In the genomic region with DNA sequence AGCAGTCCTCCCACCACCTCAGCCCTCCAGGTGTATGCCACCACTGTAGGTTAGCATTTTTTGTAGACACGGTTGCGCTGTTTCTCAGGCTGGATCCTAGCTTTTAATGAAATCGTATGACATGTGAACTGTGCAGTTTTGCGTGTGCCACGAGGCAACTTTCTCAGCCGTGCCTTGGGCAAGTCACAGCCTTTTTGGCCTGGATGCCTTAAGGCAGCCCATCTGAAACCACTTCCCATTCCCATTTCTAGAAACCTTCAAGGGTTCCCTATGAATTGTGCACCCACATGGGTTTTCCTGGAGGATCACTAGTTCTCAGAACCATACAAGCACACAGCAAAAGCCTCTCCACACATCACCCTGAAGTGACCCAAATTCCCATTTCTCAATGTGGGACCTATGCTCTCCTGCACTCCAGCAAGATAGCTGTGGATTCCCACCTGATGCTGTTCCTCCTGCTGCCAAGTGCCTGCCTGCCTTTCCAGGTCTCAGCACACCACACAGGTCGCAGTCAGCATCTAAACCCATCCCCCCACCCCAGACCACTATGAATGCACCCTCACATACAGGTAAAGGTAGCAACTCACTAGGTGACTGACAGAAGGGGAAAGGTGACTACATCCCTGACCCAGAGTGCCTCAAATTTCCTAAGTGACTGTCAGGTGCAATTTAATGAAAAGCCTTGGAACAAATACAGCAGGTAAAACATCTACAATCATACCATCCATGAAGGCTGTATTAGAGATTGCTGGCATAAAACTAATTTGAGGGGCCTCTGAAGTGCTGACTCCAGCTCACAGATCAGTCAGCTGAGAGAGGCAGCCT, we compare ENCODE assay signal across 10 cellular contexts. TPM values are rescaled to one million over a fixed set of nuclear protein-coding genes. Genes with fewer than 3 reads are reported as not detected.
DNase-seq lines count a peak whose midpoint lies in the region; ATAC-seq and TF ChIP-seq lines count a peak whose summit lies in the region.
"Had no signal": no experiment of that assay in that cellular context is flagged by ENCODE, and none has a peak within 500 bp of the region (broad histone marks: within the 10 kb centered on the region; RNA-seq: fewer than 3 reads in every experiment).

No MANE protein-coding gene starts in this region.

- intact Hi-C loops in cardiac septum (cut with DNase I): loop anchor here (5.0 to 10.0 kb wide), 2 partner anchors 43 to 405 kb away; a partner anchor contains a TSS

- H3K9ac ChIP-seq in iPS-18a (ENCODE audit: low read length): peak overlapping the region; percentile 44

- no peak for DNase-seq in AG04450 (ENCODE audit: low read depth, low spot score)
- no peak for DNase-seq in RWPE2 (ENCODE audit: low spot score)
- no peak for DNase-seq in NCI-H1436 (lab: John Stamatoyannopoulos, UW)
- DNase-seq in NCI-H187 (lab: John Stamatoyannopoulos, UW): no peak
- DNase-seq in cardiac septum (ENCODE audit: low spot score): no peak
- DNase-seq: kidney had no signal

- H3K36me3 ChIP-seq in RWPE2 (ENCODE audit: low read depth) (peaks cover 34% of the 10 kb centered on the region), iPS-18a (ENCODE audit: control insufficient read depth, low read depth, low read length) (peaks cover 43% of the 10 kb centered on the region)

- no peaks in the 10 kb centered on the region for H3K9me3 ChIP-seq in AG04450 (ENCODE audit: control insufficient read depth, insufficient read depth, low read length)
- no peaks in the 10 kb centered on the region for H3K9me3 ChIP-seq in RWPE2 (ENCODE audit: severe bottlenecking)
- no peaks in the 10 kb centered on the region for H3K9me3 ChIP-seq in iPS-18a (ENCODE audit: control insufficient read depth, low read depth, low read length)

- ATAC-seq in GM19023 (IDR thresholded peaks at IDR 0.05; ENCODE audit: unreplicated experiment): peak; percentile 3
- peak; percentile 17 for ATAC-seq in RWPE2 (ENCODE audit: low read depth)
- no peak for ATAC-seq in GM21576 (IDR thresholded peaks at IDR 0.05; ENCODE audit: unreplicated experiment)

- TF ChIP-seq CTCF in AG04450 (IDR thresholded peaks at IDR 0.05; ENCODE audit: low read depth, low read length) (no peak), RWPE2 (IDR thresholded peaks at IDR 0.05; ENCODE audit: poor library complexity, severe bottlenecking) (no peak)

- peak overlapping the region; percentile 47 for H3K27ac ChIP-seq in AG04450 (ENCODE audit: low read depth, low read length)
- H3K27ac ChIP-seq in RWPE2 (ENCODE audit: poor library complexity, severe bottlenecking): peak overlapping the region; percentile 1
- H3K27ac ChIP-seq in iPS-18a (ENCODE audit: low read length): peak overlapping the region; percentile 60
- H3K27ac ChIP-seq: PC-9 had no signal

- H3K4me1 ChIP-seq in RWPE2 (ENCODE audit: insufficient read depth, poor library complexity, severe bottlenecking): no peaks in the 10 kb centered on the region
- H3K4me1 ChIP-seq in iPS-18a (ENCODE audit: control insufficient read depth, low read depth, low read length): peaks cover 30% of the 10 kb centered on the region

- H3K4me3 ChIP-seq in AG04450 (ENCODE audit: low read depth, low read length) (no peak overlapping the region), RWPE2 (ENCODE audit: severe bottlenecking) (no peak overlapping the region), iPS-18a (ENCODE audit: low read length) (no peak overlapping the region)
- H3K4me3 ChIP-seq: PC-9 had no signal

- POLR2A ChIA-PET in AG04450 (lab: Yijun Ruan, JAX): interaction anchor here (0.5 to 1.2 kb wide), 8 partner anchors 10 to 1941 kb away, joined by 3 to 10 read pairs (median 3); a partner anchor contains a TSS

- CTCF ChIA-PET in AG04450 (lab: Charles Lee): interaction anchor here (0.5 to 3.9 kb wide), 26 partner anchors 9 to 435 kb away, joined by 3 to 23 read pairs (median 8); no protein-coding TSS in a partner anchor

- H3K27me3 ChIP-seq in AG04450 (ENCODE audit: control insufficient read depth, insufficient read depth, low read length) (no peaks in the 10 kb centered on the region), RWPE2 (ENCODE audit: insufficient read depth, poor library complexity, severe bottlenecking) (no peaks in the 10 kb centered on the region), iPS-18a (ENCODE audit: control insufficient read depth, insufficient read depth, low read length) (no peaks in the 10 kb centered on the region)

RNA-seq across cellular contexts. Expression of a gene that starts 28.8 kb away (rescaled TPM):
- 109 and 150 TPM in 2 replicates for polyA plus RNA-seq in AG04450 (2011; rRNA removed)
- polyA minus RNA-seq in AG04450 (2011; rRNA and poly(A)+ RNA removed): 96.3 and 104 TPM in 2 replicates
- 42.1 TPM for total RNA-seq in cardiac septum

RNA-seq across cellular contexts. Expression of a gene that starts 29.0 kb away (rescaled TPM):
- 9.9 and 13.5 TPM in 2 replicates for polyA plus RNA-seq in AG04450 (2011; rRNA removed)
- polyA minus RNA-seq in AG04450 (2011; rRNA and poly(A)+ RNA removed): 8.7 and 11.0 TPM in 2 replicates
- 9.5 TPM for total RNA-seq in cardiac septum

Comparison
In these comparisons a context has a peak if more than half of its experiments do, and no peak if none do; other contexts are left out.
1. H3K27ac ChIP-seq: peak in every context shown above with its lines; median percentile 60 in iPS-18a; 47 in AG04450; 1 in RWPE2.